Comparison of ENCODE assay signal across 8 cellular contexts in the genomic region with DNA sequence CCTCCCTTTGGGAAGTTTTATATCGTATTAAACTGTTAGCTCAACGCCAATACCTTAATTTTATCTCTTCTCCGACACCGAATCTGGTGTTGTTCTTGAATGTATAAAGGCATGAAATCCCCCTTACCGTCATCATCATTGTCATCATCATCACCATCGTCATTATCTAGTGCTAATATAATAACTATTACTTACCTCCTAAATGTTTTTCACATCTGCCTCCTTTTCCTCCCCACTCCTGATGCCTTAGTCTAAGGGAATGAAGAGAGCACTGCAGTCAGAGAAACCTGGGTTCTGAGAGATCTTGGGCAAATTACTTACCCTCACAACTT. TPM values are rescaled to one million over a fixed set of nuclear protein-coding genes. Genes with fewer than 3 reads are reported as not detected.
DNase-seq lines count a peak whose midpoint lies in the region; ATAC-seq, FAIRE-seq and TF ChIP-seq lines count a peak whose summit lies in the region.

No MANE protein-coding gene starts in this region.

- H3K27ac Mint-ChIP-seq in nephron progenitor cell, result no peak overlapping the region

- H3K4me3 ChIP-seq in cardiac fibroblast (replicated peaks in 1 of 2; ENCODE audit: low read depth in 2 of 2, low read length in 2 of 2), result peak overlapping the region; percentile 47 to 77

- FAIRE-seq in frontal cortex (lab: Jason Lieb, UNC), result no peak

- H3K36me3 Mint-ChIP-seq in nephron progenitor cell (ENCODE audit: low read depth), result peaks cover 32% of the 10 kb centered on the region

- TF ChIP-seq CTCF in cardiac fibroblast (IDR thresholded peaks at IDR 0.05; ENCODE audit: low read depth, low read length), result no peak
- TF ChIP-seq CTCF in nephron progenitor cell (IDR thresholded peaks at IDR 0.05), result no peak

- DNase-seq in G401 (ENCODE audit: low spot score), result peak; percentile 34
- DNase-seq in cardiac fibroblast (ENCODE audit: low read depth in 2 of 2), result no peak
- DNase-seq in nephron progenitor cell, result no peak
- no peak for DNase-seq in frontal cortex (ENCODE audit: low spot score in 2 of 2)
- DNase-seq in SKM-1 (lab: John Stamatoyannopoulos, UW; ENCODE audit: unreplicated experiment), result no peak
- DNase-seq in NCI-H2107 (lab: John Stamatoyannopoulos, UW), result no peak

- H3K27me3 Mint-ChIP-seq in nephron progenitor cell (ENCODE audit: low read depth, poor library complexity), result peaks cover 36% of the 10 kb centered on the region

- ATAC-seq in HG03354 (IDR thresholded peaks at IDR 0.05; ENCODE audit: poor library complexity, severe bottlenecking, unreplicated experiment) (peak; percentile 9), GM21786 (IDR thresholded peaks at IDR 0.05; ENCODE audit: unreplicated experiment) (no peak)

- in situ Hi-C loops in G401 (cut with HindIII; ENCODE audit: low sequenced_read_pairs), result no loop called here

- H3K4me3 Mint-ChIP-seq in nephron progenitor cell, result peak overlapping the region; percentile 81

- no peaks in the 10 kb centered on the region for H3K9me3 Mint-ChIP-seq in nephron progenitor cell

- peaks cover 35% of the 10 kb centered on the region for H3K4me1 Mint-ChIP-seq in nephron progenitor cell

RNA-seq across cellular contexts. Expression of a gene that starts 0.7 kb away (rescaled TPM):
- 6.6 and 12.7 TPM in 2 replicates for total RNA-seq in G401 (2014; rRNA removed; shearing (Covaris generic))
- 16.3 TPM for total RNA-seq in frontal cortex

RNA-seq across cellular contexts. Expression of a gene that starts 28.1 kb away (rescaled TPM):
- total RNA-seq in G401 (2014; rRNA removed; shearing (Covaris generic)), result 20.4 and 21.3 TPM in 2 replicates
- total RNA-seq in frontal cortex, result 27.3 TPM

RNA-seq across cellular contexts. Expression of a gene that starts 43.2 kb away (rescaled TPM):
- total RNA-seq in G401 (2014; rRNA removed; shearing (Covaris generic)), result 16.1 and 21.8 TPM in 2 replicates
- total RNA-seq in frontal cortex, result 4.9 TPM

RNA-seq across cellular contexts. Expression of a gene that starts 43.3 kb away (rescaled TPM):
- 2.8 and 4.2 TPM in 2 replicates for total RNA-seq in G401 (2014; rRNA removed; shearing (Covaris generic))
- total RNA-seq in frontal cortex, result 37.9 TPM
